9 cellular contexts compared by ENCODE assay signal in the genomic region with DNA sequence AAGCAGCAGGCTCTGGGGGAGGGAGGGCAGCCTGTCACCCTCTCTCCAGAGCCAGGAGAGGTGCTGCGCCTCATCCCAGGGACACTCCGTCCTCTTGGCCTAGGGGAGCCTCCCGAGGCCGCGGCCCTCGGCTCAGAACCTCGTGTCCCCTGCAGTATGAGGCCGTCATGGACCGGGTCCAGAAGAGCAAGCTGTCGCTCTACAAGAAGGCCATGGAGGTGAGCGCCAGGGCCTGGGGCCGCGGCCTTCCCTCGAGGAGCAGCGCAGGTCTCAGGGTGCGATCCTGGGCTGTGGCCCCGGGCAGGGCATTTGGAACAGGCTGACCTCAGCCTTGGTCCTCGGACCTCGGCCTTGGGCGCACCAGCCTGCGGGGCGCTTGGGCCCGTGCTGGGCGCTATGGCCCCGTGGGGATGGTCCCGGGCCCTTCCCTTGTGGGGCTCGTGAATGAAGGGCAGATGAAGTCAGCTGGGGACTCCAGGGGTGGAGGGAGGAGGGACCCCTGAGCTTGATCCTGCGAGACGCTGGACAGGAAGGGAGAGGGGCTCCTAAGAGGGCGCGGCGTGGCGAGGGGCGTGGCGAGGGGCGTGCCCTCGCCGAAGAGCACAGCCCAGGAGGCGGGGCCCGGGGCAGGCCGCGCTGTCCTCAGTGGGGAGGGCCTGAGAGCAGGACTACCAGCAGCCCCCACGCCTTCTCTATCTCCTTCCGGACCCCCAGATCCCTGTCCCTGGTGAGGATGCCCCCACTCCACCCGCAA. TPM values are rescaled to one million over a fixed set of nuclear protein-coding genes. Genes with fewer than 3 reads are reported as not detected.
DNase-seq lines count a peak whose midpoint lies in the region; ATAC-seq, FAIRE-seq and TF ChIP-seq lines count a peak whose summit lies in the region.
"Had no signal": no experiment of that assay in that cellular context is flagged by ENCODE, and none has a peak within 500 bp of the region (broad histone marks: within the 10 kb centered on the region; RNA-seq: fewer than 3 reads in every experiment).

No MANE protein-coding gene starts in this region.

- no peak overlapping the region for H3K27ac Mint-ChIP-seq in astrocyte (ENCODE audit: unreplicated experiment)

- no peaks in the 10 kb centered on the region for H3K27me3 ChIP-seq in astrocyte (ENCODE audit: insufficient read depth, low read length)
- peaks cover 6% of the 10 kb centered on the region for H3K27me3 ChIP-seq in iPS-15b (ENCODE audit: control insufficient read depth, insufficient read depth, low read length)

- peak overlapping the region; percentile 69 for H2AFZ ChIP-seq in astrocyte (ENCODE audit: low read depth, low read length)

- no peaks in the 10 kb centered on the region for H3K4me1 Mint-ChIP-seq in astrocyte (ENCODE audit: low read depth, unreplicated experiment)

- peak overlapping the region; percentile 79 for H3K4me2 ChIP-seq in astrocyte (ENCODE audit: low read length)

- intact Hi-C loops in sciatic nerve (cut with DNase I), result no loop called here

- no peak for FAIRE-seq in astrocyte (lab: Jason Lieb, UNC)

- H3K4me3 ChIP-seq in astrocyte (ENCODE audit: insufficient read depth, low read depth, low read length) (peak overlapping the region; percentile 29), iPS-15b (ENCODE audit: low read depth, low read length) (peak overlapping the region; percentile 45)

- no peaks in the 10 kb centered on the region for H3K9me3 ChIP-seq in astrocyte (ENCODE audit: insufficient read depth, low read depth, low read length)
- H3K9me3 ChIP-seq in iPS-15b (ENCODE audit: control insufficient read depth, insufficient read depth, low read length), result no peaks in the 10 kb centered on the region

- ATAC-seq in sciatic nerve, result peak; percentile 63
- ATAC-seq in HG02981 (IDR thresholded peaks at IDR 0.05; ENCODE audit: unreplicated experiment), result no peak

- H3K9me3 Mint-ChIP-seq in astrocyte (ENCODE audit: unreplicated experiment), result no peaks in the 10 kb centered on the region

- H3K27ac ChIP-seq in astrocyte (ENCODE audit: low read depth, low read length), result no peak overlapping the region

- H3K4me1 ChIP-seq in astrocyte (ENCODE audit: insufficient read depth, low read length) (peaks cover under 1% of the 10 kb centered on the region), iPS-15b (ENCODE audit: control insufficient read depth, insufficient read depth, low read length) (peaks cover 2% of the 10 kb centered on the region)

- H3K27me3 Mint-ChIP-seq in astrocyte (ENCODE audit: low read depth, unreplicated experiment), result peaks cover 21% of the 10 kb centered on the region

- H3K79me2 ChIP-seq in astrocyte (ENCODE audit: insufficient read depth, low read length), result no peaks in the 10 kb centered on the region

- no peaks in the 10 kb centered on the region for H3K36me3 Mint-ChIP-seq in astrocyte (ENCODE audit: low read depth, unreplicated experiment)

- H3K4me3 Mint-ChIP-seq in astrocyte (ENCODE audit: unreplicated experiment), result no peak overlapping the region

- no peak for TF ChIP-seq CTCF in astrocyte (IDR thresholded peaks at IDR 0.05; ENCODE audit: insufficient read depth, low read depth, low read length)

- no peaks in the 10 kb centered on the region for H4K20me1 ChIP-seq in astrocyte (ENCODE audit: insufficient read depth, low read length)

- H3K9ac ChIP-seq in astrocyte (ENCODE audit: low read length) (no peak overlapping the region), iPS-15b (ENCODE audit: low read depth, low read length) (peak overlapping the region; percentile 24)

- H3K36me3 ChIP-seq in astrocyte (ENCODE audit: insufficient read depth, low read length) (no peaks in the 10 kb centered on the region), iPS-15b (ENCODE audit: control insufficient read depth, insufficient read depth, low read length) (no peaks in the 10 kb centered on the region)

- DNase-seq in ELF-1 (ENCODE audit: low read depth, low spot score), result peak; percentile 63
- DNase-seq in astrocyte (ENCODE audit: low read depth), result no peak
- DNase-seq in sciatic nerve (ENCODE audit: low spot score), result peak; percentile 61
- no peak for DNase-seq in NCI-H1436 (lab: John Stamatoyannopoulos, UW)
- DNase-seq in NCI-H345 (lab: John Stamatoyannopoulos, UW), result no peak
- no peak for DNase-seq in OCI-M1 (lab: John Stamatoyannopoulos, UW)
- DNase-seq: NCI-H774 had no signal

RNA-seq across cellular contexts. Expression of a gene that starts 32.9 kb away (rescaled TPM):
- total RNA-seq in astrocyte (not detected in 2 replicates), sciatic nerve (17.7 TPM)

RNA-seq across cellular contexts. Expression of a gene that starts 43.0 kb away (rescaled TPM):
- total RNA-seq in astrocyte (223 and 245 TPM in 2 replicates), sciatic nerve (150 TPM)

Comparison
In these comparisons a context has a peak if more than half of its experiments do, and no peak if none do; other contexts are left out.
1. DNase-seq: peak in ELF-1 (single experiment) and sciatic nerve (single experiment); none in astrocyte (single experiment), NCI-H1436 (single experiment), NCI-H345 (single experiment) and OCI-M1 (single experiment).
2. RNA of a gene that starts 32.9 kb away (total RNA-seq): 17.7 TPM in sciatic nerve (single experiment); not detected in astrocyte; every median in the first group is over 10 times any median in the second.